8 cellular contexts compared by ENCODE assay signal in the genomic region with DNA sequence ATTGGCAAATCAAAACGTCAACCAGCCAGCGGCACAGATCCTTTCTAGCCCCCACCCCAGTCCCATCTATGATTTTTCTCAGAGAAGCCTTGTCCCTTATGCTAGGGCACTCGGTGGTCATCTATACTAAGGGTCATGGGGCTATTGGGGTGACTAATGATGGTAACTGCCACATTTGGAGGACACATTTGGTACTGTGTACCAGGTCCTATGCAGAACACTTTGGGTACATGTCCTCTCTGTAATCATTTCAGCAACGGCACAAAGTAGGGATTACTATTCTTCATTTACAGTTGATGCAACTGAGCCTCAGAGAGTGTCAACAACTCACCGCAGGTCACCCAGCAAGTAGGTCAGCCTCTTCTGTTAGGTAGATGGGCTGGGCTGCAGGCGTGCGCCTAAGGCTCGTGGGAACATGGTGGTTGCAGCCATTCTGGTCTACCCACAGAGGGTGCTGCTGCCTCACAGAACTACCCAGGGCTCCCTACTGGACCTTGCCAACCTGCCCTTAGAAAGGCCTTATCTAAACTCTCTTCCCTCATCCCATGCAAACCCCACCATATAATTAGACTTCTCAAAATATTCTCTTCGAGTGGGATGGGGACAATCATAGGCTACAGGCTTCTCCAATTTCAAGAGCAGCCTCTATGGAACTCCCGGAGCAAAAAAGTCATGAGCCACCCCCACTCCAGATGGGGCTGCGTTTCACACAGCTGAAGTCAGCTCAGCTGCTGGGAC. TPM values are rescaled to one million over a fixed set of nuclear protein-coding genes. Genes with fewer than 3 reads are reported as not detected.
DNase-seq lines count a peak whose midpoint lies in the region; FAIRE-seq and TF ChIP-seq lines count a peak whose summit lies in the region.

No MANE protein-coding gene starts in this region.

- no peaks in the 10 kb centered on the region for H4K20me1 ChIP-seq in MM.1S (ENCODE audit: insufficient read depth, low read length)
- no peaks in the 10 kb centered on the region for H4K20me1 ChIP-seq in mammary epithelial cell (ENCODE audit: insufficient read depth, low read length)

- H3K4me2 ChIP-seq in MM.1S (ENCODE audit: low read depth, low read length) (no peak overlapping the region), mammary epithelial cell (ENCODE audit: insufficient read depth, low read depth, low read length) (no peak overlapping the region)

- H3K4me1 ChIP-seq in MM.1S (ENCODE audit: low read length) (no peaks in the 10 kb centered on the region), SJCRH30 (peaks cover 63% of the 10 kb centered on the region), mammary epithelial cell (ENCODE audit: insufficient read depth, low read length) (peaks cover 8% of the 10 kb centered on the region), kidney (ENCODE audit: control insufficient read depth in 1 of 2, insufficient read depth in 1 of 2, low read depth in 1 of 2, low read length in 2 of 2) (peaks cover 0 to 3% of the 10 kb centered on the region in 2 donors)

- intact Hi-C loops in mammary epithelial cell (cut with micrococcal nuclease): loop anchor here (1.0 to 10.0 kb wide), 8 partner anchors 16 to 1525 kb away; a partner anchor contains a TSS
- intact Hi-C loops in kidney (cut with DNase I): no loop called here

- H3K27ac ChIP-seq in MM.1S (ENCODE audit: low read length) (no peak overlapping the region), SJCRH30 (no peak overlapping the region; the same call in 1 of the 2 replicates), mammary epithelial cell (ENCODE audit: insufficient read depth, low read depth, low read length) (no peak overlapping the region), kidney (ENCODE audit: low read depth in 2 of 2, low read length in 2 of 2) (no peak overlapping the region), coronary artery (no peak overlapping the region)

- peak; percentile 85 for TF ChIP-seq CTCF in AG09319 (IDR thresholded peaks at IDR 0.05; ENCODE audit: low read depth, low read length)
- peak; percentile 89 for TF ChIP-seq CTCF in GM12873 (IDR thresholded peaks at IDR 0.05; ENCODE audit: insufficient read depth, low read depth, low read length, missing control alignments)
- TF ChIP-seq CTCF in MM.1S (IDR thresholded peaks at IDR 0.05; ENCODE audit: low read length): peak; percentile 64
- peak; percentile 76 to 85 for TF ChIP-seq CTCF in mammary epithelial cell (conservative IDR thresholded peaks at IDR 0.05 in 1 of 2, IDR thresholded peaks at IDR 0.05 in 1 of 2; ENCODE audit: extremely low read depth in 1 of 2, insufficient read depth in 1 of 2, low read depth in 1 of 2, low read length in 2 of 2)
- TF ChIP-seq CTCF in kidney (IDR thresholded peaks at IDR 0.05; ENCODE audit: borderline replicate concordance, extremely low read depth, insufficient read depth): peak; percentile 67
- no peak for TF ChIP-seq CTCF in coronary artery (IDR thresholded peaks at IDR 0.05)

- no peaks in the 10 kb centered on the region for H3F3A ChIP-seq in MM.1S (ENCODE audit: insufficient read depth, low read length)

- WGBS in mammary epithelial cell (ENCODE audit: low coverage, missing lambda C conversion rate): 23% methylated on average over 9 of the region's 11 CpGs

- CTCF ChIA-PET in mammary epithelial cell (lab: Charles Lee; ENCODE audit: low non-redundant PET): no interaction called here

- H2AFZ ChIP-seq in MM.1S (ENCODE audit: low read length) (no peak overlapping the region), mammary epithelial cell (ENCODE audit: low read depth, low read length) (no peak overlapping the region)

- H3K36me3 ChIP-seq in MM.1S (replicated peaks; ENCODE audit: insufficient read depth, low read length): no peaks in the 10 kb centered on the region
- H3K36me3 ChIP-seq in SJCRH30: no peaks in the 10 kb centered on the region
- no peaks in the 10 kb centered on the region for H3K36me3 ChIP-seq in mammary epithelial cell (ENCODE audit: insufficient read depth, low read length)
- no peaks in the 10 kb centered on the region for H3K36me3 ChIP-seq in kidney (ENCODE audit: control insufficient read depth in 1 of 2, insufficient read depth in 2 of 2, low read length in 2 of 2)

- dilution Hi-C loops in mammary epithelial cell (cut with HindIII; ENCODE audit: low sequenced_read_pairs): loop anchor here (10.0 kb wide), 1 partner anchor 165 kb away; no protein-coding TSS in a partner anchor

- peaks cover 90% of the 10 kb centered on the region for H3K27me3 ChIP-seq in MM.1S (replicated peaks; ENCODE audit: insufficient read depth, low read length)
- no peaks in the 10 kb centered on the region for H3K27me3 ChIP-seq in SJCRH30
- no peaks in the 10 kb centered on the region for H3K27me3 ChIP-seq in mammary epithelial cell (ENCODE audit: insufficient read depth, low read length)

- H3K9me3 ChIP-seq in MM.1S (replicated peaks; ENCODE audit: insufficient read depth, low read length): no peaks in the 10 kb centered on the region
- no peaks in the 10 kb centered on the region for H3K9me3 ChIP-seq in SJCRH30 (replicated peaks)
- no peaks in the 10 kb centered on the region for H3K9me3 ChIP-seq in mammary epithelial cell (replicated peaks; ENCODE audit: insufficient read depth, low read length)
- no peaks in the 10 kb centered on the region for H3K9me3 ChIP-seq in kidney (ENCODE audit: control insufficient read depth in 1 of 2, low read length in 2 of 2)

- no peaks in the 10 kb centered on the region for H3K9me2 ChIP-seq in MM.1S (replicated peaks; ENCODE audit: insufficient read depth, low read length)

- no peak for FAIRE-seq in kidney (lab: Jason Lieb, UNC)

- no peak overlapping the region for H3K4me3 ChIP-seq in MM.1S (ENCODE audit: low read length)
- H3K4me3 ChIP-seq in SJCRH30: no peak overlapping the region
- H3K4me3 ChIP-seq in mammary epithelial cell (replicated peaks in 1 of 3; ENCODE audit: insufficient read depth in 1 of 3, low read depth in 2 of 3, low read length in 3 of 3): no peak overlapping the region
- no peak overlapping the region for H3K4me3 ChIP-seq in kidney (ENCODE audit: low read length in 2 of 2)
- no peak overlapping the region for H3K4me3 ChIP-seq in coronary artery

- H3K79me2 ChIP-seq in MM.1S (ENCODE audit: low read length) (no peaks in the 10 kb centered on the region), mammary epithelial cell (ENCODE audit: insufficient read depth, low read length) (no peaks in the 10 kb centered on the region)

- in situ Hi-C loops in mammary epithelial cell (cut with MboI; ENCODE audit: low sequenced_read_pairs in 2 of 2): loop anchor here in 1 of 2 donors (5.0 to 10.0 kb wide), 2 partner anchors 173 to 345 kb away; no protein-coding TSS in a partner anchor

- BruUV-seq in mammary epithelial cell (replicated peaks; lab: Mats Ljungman, UMichigan): no TSS peak

- H3K9ac ChIP-seq in MM.1S (ENCODE audit: low read length) (no peak overlapping the region), mammary epithelial cell (ENCODE audit: insufficient read depth, low read length) (no peak overlapping the region), kidney (ENCODE audit: low read length in 2 of 2) (no peak overlapping the region)

- DNase-seq in AG09319 (ENCODE audit: extremely low read depth, low read depth) (peak; percentile 46), MM.1S (peak; percentile 58), SJCRH30 (peak; percentile 89 to 94), mammary epithelial cell (peak; percentile 60), kidney (peak; percentile 82), coronary artery (ENCODE audit: low spot score) (no peak)
- DNase-seq in stimulated activated CD4-positive, alpha-beta T cell treated with anti-CD3 and anti-CD28 coated beads, Interleukin-4, amount 100 ng/mL, for 24 hours: peak; percentile 23

RNA-seq across cellular contexts. Expression of a gene that starts 5.7 kb away (rescaled TPM):
- 243 and 247 TPM in 2 replicates for total RNA-seq in SJCRH30 (2014; rRNA removed; shearing (Covaris generic))
- total RNA-seq in mammary epithelial cell (100 to 1,000 TPM in 1 of 2 donors, 10 to 100 TPM in 1; 73.5 to 106 TPM), kidney (92.0 TPM)
- polyA plus RNA-seq in mammary epithelial cell (154 TPM), kidney (ENCODE audit: insufficient read depth, low read depth, low replicate concordance) (313 TPM)
- polyA minus RNA-seq in mammary epithelial cell: 337 TPM

RNA-seq across cellular contexts. Expression of a gene that starts 47.8 kb away (rescaled TPM):
- 77.9 and 83.3 TPM in 2 replicates for total RNA-seq in SJCRH30 (2014; rRNA removed; shearing (Covaris generic))
- total RNA-seq in mammary epithelial cell (100 to 1,000 TPM in 1 of 2 donors, 10 to 100 TPM in 1; 97.1 to 180 TPM), kidney (38.6 TPM)
- polyA plus RNA-seq in mammary epithelial cell (80.2 TPM), kidney (ENCODE audit: insufficient read depth, low read depth, low replicate concordance) (23.8 TPM)
- polyA minus RNA-seq in mammary epithelial cell: 162 TPM

RNA-seq across cellular contexts. Expression of a gene that starts 59.7 kb away (rescaled TPM):
- total RNA-seq in SJCRH30 (2014; rRNA removed; shearing (Covaris generic)): 4.3 and 4.6 TPM in 2 replicates
- total RNA-seq in mammary epithelial cell: 1 to 10 TPM; 1.3 to 2.2 TPM
- 0.97 TPM for polyA plus RNA-seq in mammary epithelial cell
- 4.7 TPM for polyA minus RNA-seq in mammary epithelial cell
- total RNA-seq in kidney: 6.0 TPM
- polyA plus RNA-seq in kidney (ENCODE audit: insufficient read depth, low read depth, low replicate concordance): 11.7 TPM
